ENCODE assay signal across 1 cellular context in the genomic region with DNA sequence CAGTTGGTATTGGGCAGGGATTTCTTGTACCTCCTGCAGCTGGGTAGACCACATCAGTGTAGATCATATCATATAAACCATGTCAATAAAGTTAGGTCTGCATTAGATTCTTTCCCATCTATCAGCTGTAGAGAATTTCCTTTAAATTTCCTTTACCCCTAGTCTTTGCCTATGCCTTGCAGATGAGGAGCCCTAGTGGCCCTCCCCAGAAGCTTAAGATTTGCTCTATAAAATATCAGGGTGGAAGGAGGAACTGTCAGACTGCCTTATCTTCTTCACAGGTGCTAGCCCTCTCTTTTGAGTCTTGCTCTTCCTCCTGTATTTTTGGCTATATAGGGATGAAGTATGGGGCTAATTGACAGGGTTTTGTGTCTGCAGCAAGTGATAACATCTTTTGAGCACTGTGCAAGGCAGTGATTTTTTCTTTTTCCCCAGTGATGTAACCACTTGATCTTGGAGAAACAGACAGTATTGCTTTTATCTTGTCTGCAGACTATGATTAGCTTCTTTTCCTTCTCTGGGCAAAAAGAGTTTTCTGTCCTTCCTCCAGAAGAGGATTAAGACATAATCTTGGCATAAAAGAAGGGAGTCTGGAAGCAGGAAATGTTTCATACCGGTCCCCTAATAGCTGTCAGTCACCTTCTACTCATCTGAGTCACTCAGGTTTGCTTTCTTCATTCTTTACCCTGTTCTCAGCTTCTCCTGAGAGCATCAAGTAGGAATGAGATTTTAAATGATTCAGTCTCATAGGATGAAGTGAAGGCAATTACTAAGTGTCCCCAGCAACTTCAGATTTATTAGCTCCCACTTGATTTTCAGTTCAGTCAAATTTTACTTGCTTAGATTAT.
TF ChIP-seq lines count a peak whose summit lies in the region.

No MANE protein-coding gene starts in this region.

TF ChIP-seq in H1, 55 proteins besides CTCF, POLR2A, EP300 and RAD21:
- TF ChIP-seq, protein P1, sequence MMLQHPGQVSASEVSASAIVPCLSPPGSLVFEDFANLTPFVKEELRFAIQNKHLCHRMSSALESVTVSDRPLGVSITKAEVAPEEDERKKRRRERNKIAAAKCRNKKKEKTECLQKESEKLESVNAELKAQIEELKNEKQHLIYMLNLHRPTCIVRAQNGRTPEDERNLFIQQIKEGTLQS (IDR thresholded peaks at IDR 0.05; ENCODE audit: insufficient read depth, low read depth, low read length) = no peak
- TF ChIP-seq POU5F1 (IDR thresholded peaks at IDR 0.05; ENCODE audit: low read depth, low read length) = no peak
- TF ChIP-seq JUND (IDR thresholded peaks at IDR 0.05; ENCODE audit: low read length) = no peak
- TF ChIP-seq, protein P2, sequence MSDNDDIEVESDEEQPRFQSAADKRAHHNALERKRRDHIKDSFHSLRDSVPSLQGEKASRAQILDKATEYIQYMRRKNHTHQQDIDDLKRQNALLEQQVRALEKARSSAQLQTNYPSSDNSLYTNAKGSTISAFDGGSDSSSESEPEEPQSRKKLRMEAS (IDR thresholded peaks at IDR 0.05) = no peak
- no peak for TF ChIP-seq KDM1A (IDR thresholded peaks at IDR 0.05; ENCODE audit: borderline replicate concordance, low read length)
- TF ChIP-seq SAP30 (IDR thresholded peaks at IDR 0.05; ENCODE audit: insufficient read depth, insufficient replicate concordance, low read length) = no peak
- no peak for TF ChIP-seq KDM4A (IDR thresholded peaks at IDR 0.05; ENCODE audit: low read depth, low read length, severe bottlenecking)
- TF ChIP-seq EZH2 (IDR thresholded peaks at IDR 0.05; ENCODE audit: low read depth, low read length, severe bottlenecking) = no peak
- no peak for TF ChIP-seq GTF2F1 (IDR thresholded peaks at IDR 0.05; ENCODE audit: borderline replicate concordance, low read depth, low read length)
- TF ChIP-seq, protein P3, sequence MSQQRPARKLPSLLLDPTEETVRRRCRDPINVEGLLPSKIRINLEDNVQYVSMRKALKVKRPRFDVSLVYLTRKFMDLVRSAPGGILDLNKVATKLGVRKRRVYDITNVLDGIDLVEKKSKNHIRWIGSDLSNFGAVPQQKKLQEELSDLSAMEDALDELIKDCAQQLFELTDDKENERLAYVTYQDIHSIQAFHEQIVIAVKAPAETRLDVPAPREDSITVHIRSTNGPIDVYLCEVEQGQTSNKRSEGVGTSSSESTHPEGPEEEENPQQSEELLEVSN (IDR thresholded peaks at IDR 0.05) = no peak
- no peak for TF ChIP-seq NANOG (IDR thresholded peaks at IDR 0.05; ENCODE audit: insufficient read depth, low read depth, low read length, poor library complexity, severe bottlenecking)
- TF ChIP-seq ZNF274 (IDR thresholded peaks at IDR 0.05; ENCODE audit: borderline replicate concordance, extremely low read depth, low read length) = no peak
- TF ChIP-seq SIX5 (IDR thresholded peaks at IDR 0.05; ENCODE audit: low read depth, low read length) = no peak
- no peak for TF ChIP-seq HDAC6 (IDR thresholded peaks at IDR 0.05; ENCODE audit: low read depth, low read length)
- TF ChIP-seq SIRT6 (IDR thresholded peaks at IDR 0.05; ENCODE audit: low read length) = no peak
- TF ChIP-seq BACH1 (IDR thresholded peaks at IDR 0.05; ENCODE audit: low read length) = no peak
- TF ChIP-seq YY1 (IDR thresholded peaks at IDR 0.05; ENCODE audit: low read depth, low read length) = no peak
- TF ChIP-seq RFX5 (IDR thresholded peaks at IDR 0.05; ENCODE audit: borderline replicate concordance, low read depth, low read length) = no peak
